In the genomic region with DNA sequence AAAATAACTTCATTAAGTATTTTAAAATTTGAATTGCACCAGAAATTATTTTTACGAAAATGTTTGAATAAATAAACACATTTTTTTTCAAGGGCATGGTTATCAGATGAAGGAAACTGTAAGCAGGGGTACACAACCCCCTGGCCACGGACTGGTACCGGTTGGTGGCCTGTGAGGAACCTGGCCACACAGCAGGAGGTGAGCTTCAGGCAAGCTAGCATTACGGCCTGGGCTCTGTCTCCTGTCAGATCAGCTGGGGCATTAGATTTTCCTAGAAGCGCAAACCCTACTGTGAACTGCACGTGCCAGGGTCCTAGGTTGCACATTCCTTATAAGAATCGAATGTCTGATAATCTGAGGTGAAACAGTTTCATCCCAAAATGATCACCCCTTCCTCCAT, we compare ENCODE assay signal across 20 cellular contexts.
A peak's percentile ranks its signal among the peaks of the same experiment; 100 is the strongest.
DNase-seq lines count a peak whose midpoint lies in the region; TF ChIP-seq lines count a peak whose summit lies in the region.
"Had no signal": no experiment of that assay in that cellular context is flagged by ENCODE, and none has a peak within 500 bp of the region (broad histone marks: within the 10 kb centered on the region; RNA-seq: fewer than 3 reads in every experiment).

No MANE protein-coding gene starts in this region.

- intact Hi-C loops in transverse colon (cut with DNase I; ENCODE audit: low total_unique reads) = no loop called here
- intact Hi-C loops in colonic mucosa (cut with DNase I) = no loop called here

- H3K36me3 ChIP-seq in endodermal cell (ENCODE audit: control insufficient read depth, insufficient read depth, low read length) = no peaks in the 10 kb centered on the region
- no peaks in the 10 kb centered on the region for H3K36me3 ChIP-seq in neural progenitor cell
- H3K36me3 ChIP-seq in transverse colon = no peaks in the 10 kb centered on the region
- no peaks in the 10 kb centered on the region for H3K36me3 ChIP-seq in colonic mucosa
- H3K36me3 ChIP-seq: BLaER1 had no signal

- in situ Hi-C loops in transverse colon (cut with MboI; ENCODE audit: low pct_ligation_motif_present in 1 of 4, low pct_unique_long_range_greater_than_20kb in 1 of 4, low sequenced_read_pairs in 3 of 4) = no loop called here

- no peaks in the 10 kb centered on the region for H3K27me3 Mint-ChIP-seq in endodermal cell (ENCODE audit: insufficient read depth)
- H3K27me3 Mint-ChIP-seq in neural progenitor cell (ENCODE audit: insufficient read depth, low read depth) = no peaks in the 10 kb centered on the region
- H3K27me3 Mint-ChIP-seq: B cell; CD4-positive, CD25-positive, alpha-beta regulatory T cell had no signal

- TF ChIP-seq POLR2A in transverse colon (IDR thresholded peaks at IDR 0.05) = no peak

- no peaks in the 10 kb centered on the region for H3K9me3 Mint-ChIP-seq in endodermal cell
- H3K9me3 Mint-ChIP-seq in neural progenitor cell = peaks cover 1% of the 10 kb centered on the region
- H3K9me3 Mint-ChIP-seq: H9 had no signal

- H3K4me1 Mint-ChIP-seq in endodermal cell = peaks cover 9% of the 10 kb centered on the region
- peaks cover 7% of the 10 kb centered on the region for H3K4me1 Mint-ChIP-seq in neural progenitor cell
- H3K4me1 Mint-ChIP-seq: B cell; CD4-positive, CD25-positive, alpha-beta regulatory T cell had no signal

- H3K36me3 Mint-ChIP-seq in endodermal cell (ENCODE audit: low read depth) (no peaks in the 10 kb centered on the region), neural progenitor cell (no peaks in the 10 kb centered on the region)
- H3K36me3 Mint-ChIP-seq: CD4-positive, CD25-positive, alpha-beta regulatory T cell; CD8-positive, alpha-beta T cell had no signal

- H3K79me2 ChIP-seq in neural progenitor cell (ENCODE audit: low read depth) = no peaks in the 10 kb centered on the region

- H3K9me3 ChIP-seq in endodermal cell (ENCODE audit: control insufficient read depth, low read length) (no peaks in the 10 kb centered on the region), neural progenitor cell (ENCODE audit: low read depth) (no peaks in the 10 kb centered on the region), transverse colon (no peaks in the 10 kb centered on the region), colonic mucosa (no peaks in the 10 kb centered on the region)
- H3K9me3 ChIP-seq: BLaER1, Caco-2 had no signal

- no peak overlapping the region for H3K27ac ChIP-seq in endodermal cell (ENCODE audit: low read depth, low read length)
- H3K27ac ChIP-seq in neural progenitor cell = no peak overlapping the region
- H3K27ac ChIP-seq in transverse colon = no peak overlapping the region
- no peak overlapping the region for H3K27ac ChIP-seq in colonic mucosa
- H3K27ac ChIP-seq: 22Rv1, BLaER1, C4-2B, GM23248 had no signal

- H3K9ac ChIP-seq in endodermal cell (ENCODE audit: extremely low read depth, low read length, poor library complexity, severe bottlenecking) (no peak overlapping the region), neural progenitor cell (no peak overlapping the region), colonic mucosa (ENCODE audit: low read depth in 2 of 2, low read length in 2 of 2) (no peak overlapping the region)
- H3K9ac ChIP-seq: BLaER1, GM23248 had no signal

- H3F3A ChIP-seq in neural progenitor cell (ENCODE audit: low read depth) = no peaks in the 10 kb centered on the region

- TF ChIP-seq EP300 in transverse colon (IDR thresholded peaks at IDR 0.05; ENCODE audit: low read depth) = no peak

- no peak overlapping the region for H3K27ac Mint-ChIP-seq in endodermal cell
- H3K27ac Mint-ChIP-seq in neural progenitor cell = no peak overlapping the region
- H3K27ac Mint-ChIP-seq: B cell; CD4-positive, CD25-positive, alpha-beta regulatory T cell; CD8-positive, alpha-beta T cell; H9 had no signal

- H3K4me3 ChIP-seq in endodermal cell (ENCODE audit: low read length) = no peak overlapping the region
- H3K4me3 ChIP-seq in neural progenitor cell = no peak overlapping the region
- no peak overlapping the region for H3K4me3 ChIP-seq in transverse colon
- no peak overlapping the region for H3K4me3 ChIP-seq in colonic mucosa
- H3K4me3 ChIP-seq: BLaER1, GM12878, GM23248 had no signal

- no peak overlapping the region for H3K4me3 Mint-ChIP-seq in endodermal cell
- no peak overlapping the region for H3K4me3 Mint-ChIP-seq in neural progenitor cell
- H3K4me3 Mint-ChIP-seq: B cell; CD4-positive, CD25-positive, alpha-beta regulatory T cell; CD8-positive, alpha-beta T cell; H9 had no signal

- no peak overlapping the region for H3K4me2 ChIP-seq in neural progenitor cell
- H3K4me2 ChIP-seq: BLaER1 had no signal

- DNase-seq in NCI-H146 (lab: John Stamatoyannopoulos, UW) = peak; percentile 0
- no peak for DNase-seq in NCI-H146 treated with DMSO at 0.1 percent for 48 hours (lab: John Stamatoyannopoulos, UW; ENCODE audit: unreplicated experiment)
- DNase-seq in endodermal cell = peak; percentile 59
- DNase-seq in neural progenitor cell (ENCODE audit: low spot score) = peak; percentile 54
- no peak for DNase-seq in transverse colon
- no peak for DNase-seq in colonic mucosa
- DNase-seq in iPS-NIHi11 (ENCODE audit: low spot score) = no peak
- DNase-seq: Caco-2; CD4-positive, CD25-positive, alpha-beta regulatory T cell; CD8-positive, alpha-beta T cell; DMS153; DND-41; GDM1; GM23248; H9 had no signal

- H4K20me1 ChIP-seq in neural progenitor cell (ENCODE audit: low read depth) = no peaks in the 10 kb centered on the region
- H4K20me1 ChIP-seq: BLaER1 had no signal

- WGBS in endodermal cell (ENCODE audit: insufficient coverage in 1 of 2, insufficient read length in 1 of 2), 2 experiments = 81 to 84% methylated on average over 5 to 7 of the region's 7 CpGs
- 84 to 88% methylated on average over 1 to 7 of the region's 7 CpGs for WGBS in transverse colon (ENCODE audit: low coverage in 1 of 2), 2 donors

- TF ChIP-seq CTCF in endodermal cell (conservative IDR thresholded peaks at IDR 0.05) (no peak), neural progenitor cell (IDR thresholded peaks at IDR 0.05) (no peak), transverse colon (IDR thresholded peaks at IDR 0.05) (no peak), colonic mucosa (IDR thresholded peaks at IDR 0.05) (no peak)

- H2AFZ ChIP-seq in neural progenitor cell (replicated peaks) = no peak overlapping the region
- H2AFZ ChIP-seq: GM23248 had no signal

- no peaks in the 10 kb centered on the region for H3K27me3 ChIP-seq in endodermal cell (ENCODE audit: control insufficient read depth, insufficient read depth, low read length, poor library complexity, severe bottlenecking)
- H3K27me3 ChIP-seq in neural progenitor cell = no peaks in the 10 kb centered on the region
- H3K27me3 ChIP-seq in transverse colon = no peaks in the 10 kb centered on the region
- H3K27me3 ChIP-seq in colonic mucosa = no peaks in the 10 kb centered on the region
- H3K27me3 ChIP-seq: BLaER1 had no signal

- peaks cover 3% of the 10 kb centered on the region for H3K4me1 ChIP-seq in endodermal cell (ENCODE audit: control insufficient read depth, insufficient read depth, low read length)
- H3K4me1 ChIP-seq in neural progenitor cell = no peaks in the 10 kb centered on the region
- H3K4me1 ChIP-seq in transverse colon = no peaks in the 10 kb centered on the region
- H3K4me1 ChIP-seq in colonic mucosa = no peaks in the 10 kb centered on the region
- H3K4me1 ChIP-seq: BLaER1, Caco-2 had no signal

Comparison
In these comparisons a context has a peak if more than half of its experiments do, and no peak if none do; other contexts are left out.
1. DNase-seq: peak in NCI-H146 (single experiment), endodermal cell (single experiment) and neural progenitor cell (single experiment); none in NCI-H146 treated with DMSO at 0.1 percent for 48 hours (single experiment), transverse colon (single experiment), colonic mucosa (single experiment) and iPS-NIHi11 (single experiment).